ENCODE assay signal across 23 cellular contexts in genomic region chr11:38300570-38300969, GRCh38.
DNase-seq lines count a peak whose midpoint lies in the region; ATAC-seq, FAIRE-seq and TF ChIP-seq lines count a peak whose summit lies in the region.
"Had no signal": no experiment of that assay in that cellular context is flagged by ENCODE, and none has a peak within 500 bp of the region (broad histone marks: within the 10 kb centered on the region; RNA-seq: fewer than 3 reads in every experiment).

No MANE protein-coding gene starts in this region.

- no peak overlapping the region for H3K4me3 ChIP-seq in right atrium auricular region
- no peak overlapping the region for H3K4me3 ChIP-seq in choroid plexus epithelial cell (ENCODE audit: low read depth, low read length)
- no peak overlapping the region for H3K4me3 ChIP-seq in pancreas
- H3K4me3 ChIP-seq: A549; BLaER1 treated with 17β-estradiol and CSF1 and Interleukin-3, amounts not matched to agents 10 nM and 100 nM; GM23248 had no signal

- no peaks in the 10 kb centered on the region for H3K27me3 ChIP-seq in right atrium auricular region
- H3K27me3 ChIP-seq in pancreas, result no peaks in the 10 kb centered on the region
- H3K27me3 ChIP-seq: BE2C; BLaER1 treated with 17β-estradiol and CSF1 and Interleukin-3, amounts not matched to agents 10 nM and 100 nM had no signal

- H3K27ac ChIP-seq in right atrium auricular region (no peak overlapping the region), pancreas (no peak overlapping the region)
- H3K27ac ChIP-seq: A549; BLaER1 treated with 17β-estradiol and CSF1 and Interleukin-3, amounts not matched to agents 10 nM and 100 nM; GM23248 had no signal

- ATAC-seq in left ventricle myocardium superior (peak; percentile 45), pancreas (peak in 2 of 4 donors; percentile 64 to 66), GM21825 (IDR thresholded peaks at IDR 0.05; ENCODE audit: unreplicated experiment) (no peak)
- ATAC-seq: A549, HCT116 had no signal

- TF ChIP-seq CTCF in right atrium auricular region (IDR thresholded peaks at IDR 0.05) (no peak), choroid plexus epithelial cell (conservative IDR thresholded peaks at IDR 0.05; ENCODE audit: low read depth, low read length) (no peak), pancreas (IDR thresholded peaks at IDR 0.05) (no peak)

- FAIRE-seq in pancreas (lab: Jason Lieb, UNC), result peak; percentile 9
- FAIRE-seq: A549, D721Med, GM12892 had no signal

- no peaks in the 10 kb centered on the region for H3K36me3 ChIP-seq in right atrium auricular region
- no peaks in the 10 kb centered on the region for H3K36me3 ChIP-seq in pancreas
- H3K36me3 ChIP-seq: BE2C; BLaER1 treated with 17β-estradiol and CSF1 and Interleukin-3, amounts not matched to agents 10 nM and 100 nM had no signal

- intact Hi-C loops in left ventricle myocardium superior (cut with micrococcal nuclease), result no loop called here
- intact Hi-C loops in pancreas (cut with DNase I), result no loop called here

- peaks cover 0 to 3% of the 10 kb centered on the region in 2 donors for H3K9me3 ChIP-seq in right atrium auricular region
- H3K9me3 ChIP-seq in pancreas, result no peaks in the 10 kb centered on the region
- H3K9me3 ChIP-seq: A549, BE2C had no signal

- no peak for DNase-seq in left ventricle myocardium superior
- no peak for DNase-seq in right atrium auricular region (ENCODE audit: low spot score)
- DNase-seq in choroid plexus epithelial cell (ENCODE audit: low read depth), result peak; percentile 5
- DNase-seq in pancreas, result no peak
- DNase-seq in OCI-M1 (lab: John Stamatoyannopoulos, UW), result no peak
- DNase-seq: 8988T; ACHN; AML-193; BE2C; CD4-positive, alpha-beta T cell; CD8-positive, alpha-beta memory T cell; DMS 273 treated with DMSO at 0.1 percent for 48 hours; DMS79; EL; GF-D8; GM23248; H9 had no signal

- 33 to 37% methylated on average over 2 of the region's 2 CpGs for whole genome bisulfite sequencing in pancreas, 2 donors

- H3K4me1 ChIP-seq in right atrium auricular region, result no peaks in the 10 kb centered on the region
- H3K4me1 ChIP-seq in pancreas, result peaks cover 0 to 7% (median 0%) of the 10 kb centered on the region in 3 donors
- H3K4me1 ChIP-seq: A549, BE2C had no signal
